In genomic region chr12:107783406-107784376, GRCh38 we compare ENCODE assay signal across 12 cellular contexts. TPM values are rescaled to one million over a fixed set of nuclear protein-coding genes. Genes with fewer than 3 reads are reported as not detected.
DNase-seq lines count a peak whose midpoint lies in the region; ATAC-seq, FAIRE-seq and TF ChIP-seq lines count a peak whose summit lies in the region.
"Had no signal": no experiment of that assay in that cellular context is flagged by ENCODE, and none has a peak within 500 bp of the region (broad histone marks: within the 10 kb centered on the region; RNA-seq: fewer than 3 reads in every experiment).

No MANE protein-coding gene starts in this region.

- no peak for TF ChIP-seq RAD21 in GM12878 (IDR thresholded peaks at IDR 0.05; ENCODE audit: insufficient read depth, low read depth, low read length)

- no peaks in the 10 kb centered on the region for H3K36me3 ChIP-seq in GM12878 (ENCODE audit: control insufficient read depth in 2 of 2, insufficient read depth in 2 of 2, low read length in 1 of 2)
- H3K36me3 ChIP-seq in tibial nerve, result no peaks in the 10 kb centered on the region

- no peak overlapping the region for H3K27ac Mint-ChIP-seq in activated naive CD4-positive, alpha-beta T cell treated with anti-CD3 and anti-CD28 coated beads, Interleukin-2, amount 50 U/mL, for 72 hours

- POLR2A ChIA-PET in GM12878 (lab: Charles Lee), result no interaction called here

- no peaks in the 10 kb centered on the region for H3K79me2 ChIP-seq in GM12878 (ENCODE audit: control insufficient read depth, insufficient read depth, low read length)

- DNase-seq in GM12878 (ENCODE audit: low read depth, low spot score), result no peak
- DNase-seq in ureter (ENCODE audit: low spot score), result no peak
- DNase-seq in tibial nerve (ENCODE audit: low spot score in 2 of 2), result no peak
- no peak for DNase-seq in activated naive CD4-positive, alpha-beta T cell treated with anti-CD3 and anti-CD28 coated beads, Interleukin-2, amount 50 U/mL, for 72 hours (ENCODE audit: low spot score in 2 of 2)
- DNase-seq in NCI-H1417 treated with DMSO at 0.1 percent for 48 hours (lab: John Stamatoyannopoulos, UW), result no peak
- DNase-seq: DMS153, erythroblast had no signal

- no peaks in the 10 kb centered on the region for H3K36me3 Mint-ChIP-seq in activated naive CD4-positive, alpha-beta T cell treated with anti-CD3 and anti-CD28 coated beads, Interleukin-2, amount 50 U/mL, for 72 hours

- no peak overlapping the region for H3K9ac ChIP-seq in GM12878 (ENCODE audit: control insufficient read depth, insufficient read depth, low read length)

- no TSS peak for BruUV-seq in GM12878 (replicated peaks; lab: Mats Ljungman, UMichigan)

- H3K9me3 Mint-ChIP-seq in activated naive CD4-positive, alpha-beta T cell treated with anti-CD3 and anti-CD28 coated beads, Interleukin-2, amount 50 U/mL, for 72 hours, result no peaks in the 10 kb centered on the region

- in situ Hi-C loops in GM12878 (cut with MboI), result no loop called here

- TF ChIP-seq CTCF in GM12878 (IDR thresholded peaks at IDR 0.05 in 2 of 3, conservative IDR thresholded peaks at IDR 0.05 in 1 of 3; ENCODE audit: control insufficient read depth in 2 of 3, extremely low read depth in 1 of 3, insufficient read depth in 1 of 3, low read depth in 3 of 3, low read length in 3 of 3), result no peak
- TF ChIP-seq CTCF in tibial nerve (IDR thresholded peaks at IDR 0.05), result no peak

- no peaks in the 10 kb centered on the region; a peak in 1 of 4 replicates for H3K27me3 ChIP-seq in GM12878 (replicated peaks in 1 of 2; ENCODE audit: control insufficient read depth in 2 of 2, insufficient read depth in 2 of 2, low read length in 1 of 2)
- peaks cover 0 to 2% of the 10 kb centered on the region in 2 donors for H3K27me3 ChIP-seq in tibial nerve

- no peak overlapping the region for H2AFZ ChIP-seq in GM12878 (ENCODE audit: control insufficient read depth, low read depth, low read length)

- WGBS in GM12878 (ENCODE audit: insufficient coverage, insufficient replicate concordance, low lambda C conversion rate, missing lambda C conversion rate), result 35% methylated on average over 6 of the region's 6 CpGs
- WGBS in tibial nerve, 2 donors, result 79 to 85% methylated on average over 6 of the region's 6 CpGs

- H3K27ac ChIP-seq in GM12878 (ENCODE audit: control insufficient read depth, insufficient read depth) (no peak overlapping the region), tibial nerve (no peak overlapping the region)

- RAD21 ChIA-PET in GM12878 (lab: Charles Lee; ENCODE audit: unreplicated experiment), result no interaction called here

- peak; percentile 56 for ATAC-seq in GM18909 (IDR thresholded peaks at IDR 0.05; ENCODE audit: poor library complexity, unreplicated experiment)
- peak; percentile 62 for ATAC-seq in GM21825 (IDR thresholded peaks at IDR 0.05; ENCODE audit: unreplicated experiment)
- peak; percentile 43 for ATAC-seq in HG03457 (IDR thresholded peaks at IDR 0.05; ENCODE audit: unreplicated experiment)
- ATAC-seq in GM12878, result peak; percentile 69
- no peak for ATAC-seq in activated naive CD4-positive, alpha-beta T cell treated with anti-CD3 and anti-CD28 coated beads, Interleukin-2, amount 50 U/mL, for 72 hours
- ATAC-seq: SK-N-SH treated with all-trans-retinoic acid at 6 μM for 48 hours had no signal

- H4K20me1 ChIP-seq in GM12878 (ENCODE audit: control insufficient read depth, insufficient read depth), result no peaks in the 10 kb centered on the region

- SMC1A ChIA-PET in GM12878 (lab: Charles Lee; ENCODE audit: uncharacterized antibody, unreplicated experiment), result interaction anchor here (1.0 to 2.5 kb wide), 2 partner anchors 17 to 30 kb away, joined by 5 to 7 read pairs; no protein-coding TSS in a partner anchor

- H3K4me1 ChIP-seq in GM12878 (ENCODE audit: control insufficient read depth, insufficient read depth, low read length) (peaks cover 39% of the 10 kb centered on the region), tibial nerve (no peaks in the 10 kb centered on the region)

- CTCF ChIA-PET in GM12878 (lab: Yijun Ruan, JAX), result interaction anchor here (0.6 to 0.9 kb wide), 4 partner anchors 33 to 423 kb away, joined by 3 read pairs; no protein-coding TSS in a partner anchor

- H3K4me2 ChIP-seq in GM12878 (ENCODE audit: control insufficient read depth, insufficient read depth), result peak overlapping the region; percentile 67

- intact Hi-C loops in GM12878 (cut with micrococcal nuclease; ENCODE audit: unreplicated experiment), result loop anchor here (5.0 kb wide), 1 partner anchor 49 kb away; no protein-coding TSS in a partner anchor

- TF ChIP-seq POLR2A in GM12878 (IDR thresholded peaks at IDR 0.05; ENCODE audit: low read depth, low read length), result no peak
- no peak for TF ChIP-seq POLR2A in tibial nerve (IDR thresholded peaks at IDR 0.05)

- FAIRE-seq in GM12878 (lab: Jason Lieb, UNC), result peak; percentile 76

- H3K9me3 ChIP-seq in GM12878 (replicated peaks; ENCODE audit: control insufficient read depth, insufficient read depth, low read length), result no peaks in the 10 kb centered on the region; the same call in 2 of the 3 replicates
- no peaks in the 10 kb centered on the region for H3K9me3 ChIP-seq in tibial nerve

- TF ChIP-seq EP300 in GM12878 (IDR thresholded peaks at IDR 0.05; ENCODE audit: borderline replicate concordance in 1 of 2, control insufficient read depth in 1 of 2, low read depth in 2 of 2, low read length in 2 of 2), result no peak
- TF ChIP-seq EP300 in tibial nerve (IDR thresholded peaks at IDR 0.05), result no peak

- H3K4me3 ChIP-seq in GM12878 (peak overlapping the region; percentile 28; the same call in 1 of the 2 replicates), tibial nerve (no peak overlapping the region)

TF ChIP-seq in GM12878, 131 proteins besides CTCF, POLR2A, EP300 and RAD21 (continues in another document):
- TF ChIP-seq TARDBP (IDR thresholded peaks at IDR 0.05; ENCODE audit: borderline replicate concordance), result no peak
- TF ChIP-seq NFIC (IDR thresholded peaks at IDR 0.05; ENCODE audit: low read depth, low read length), result 0 out of 2 replicates have a peak, but pooled peaks have one; percentile 28
- TF ChIP-seq KDM1A (IDR thresholded peaks at IDR 0.05; ENCODE audit: borderline replicate concordance), result no peak
- TF ChIP-seq RUNX3 (IDR thresholded peaks at IDR 0.05; ENCODE audit: low read length), result peak; percentile 81

RNA-seq across cellular contexts. Expression of gene ASCL4, which starts 9.2 kb away (rescaled TPM):
- not detected in 2 replicates for total RNA-seq in GM12878 (2013; cell fraction: nucleolus; rRNA removed)
- total RNA-seq in GM12878 (2014; rRNA removed), result not detected in 2 replicates
- total RNA-seq in GM12878 (2014; rRNA removed; fragmentation: Illumina TruSeq; extraction: Trizol), result not detected in 2 replicates
- not detected in 2 replicates for total RNA-seq in GM12878 (2021)
- not detected for polyA plus RNA-seq in GM12878 (2011; ENCODE audit: low read depth)
- polyA plus RNA-seq in GM12878 (2011; rRNA removed), result not detected in 2 replicates
- polyA plus RNA-seq in GM12878 (2011; cell fraction: cytosol; rRNA removed), result not detected in 2 replicates
- polyA plus RNA-seq in GM12878 (2011; cell fraction: nucleus; rRNA removed), result not detected in 2 replicates
- not detected in 2 replicates for polyA plus RNA-seq in GM12878 (2012)
- polyA plus RNA-seq in GM12878 (2014; fragmentation: Illumina TruSeq; extraction: Trizol), result not detected in 2 replicates
- not detected for polyA plus RNA-seq in GM12878 (2014; fragmentation: Nextera tagmentation; extraction: Ambion mirVana)
- polyA plus RNA-seq in GM12878 (2014; rRNA removed), result not detected in 2 replicates
- polyA plus RNA-seq in GM12878 (2016; fragmentation: Nextera tagmentation; extraction: Ambion mirVana), result not detected
- polyA minus RNA-seq in GM12878 (2011; rRNA and poly(A)+ RNA removed), result not detected in 2 replicates
- not detected in 2 replicates for polyA minus RNA-seq in GM12878 (2011; cell fraction: cytosol; rRNA and poly(A)+ RNA removed)
- polyA minus RNA-seq in GM12878 (2011; cell fraction: nucleus; rRNA and poly(A)+ RNA removed), result not detected in 2 replicates
- not detected for total RNA-seq in ureter
- under 1 TPM in 2 of 4 donors, not detected in 2; 0.22 to 0.39 TPM for total RNA-seq in tibial nerve
- total RNA-seq in activated naive CD4-positive, alpha-beta T cell treated with anti-CD3 and anti-CD28 coated beads, Interleukin-2, amount 50 U/mL, for 72 hours, result not detected
- polyA plus RNA-seq: neural cell had no signal

RNA-seq across cellular contexts. Expression of gene PRDM4, which starts 22.8 kb away (rescaled TPM):
- total RNA-seq in GM12878 (2013; cell fraction: nucleolus; rRNA removed), result 62.0 and 66.5 TPM in 2 replicates
- total RNA-seq in GM12878 (2014; rRNA removed) (16.9 and 19.9 TPM in 2 replicates), GM12878 (2014; rRNA removed; fragmentation: Illumina TruSeq; extraction: Trizol) (15.0 and 15.4 TPM in 2 replicates), GM12878 (2021) (20.0 and 22.0 TPM in 2 replicates), ureter (34.6 TPM), tibial nerve (10 to 100 TPM; 25.6 to 36.9 (median 34.7) TPM)
- polyA plus RNA-seq in GM12878 (2011; ENCODE audit: low read depth), result 8.6 TPM
- polyA plus RNA-seq in GM12878 (2011; rRNA removed) (18.8 and 22.2 TPM in 2 replicates), GM12878 (2014; fragmentation: Illumina TruSeq; extraction: Trizol) (18.8 and 27.0 TPM in 2 replicates), GM12878 (2014; fragmentation: Nextera tagmentation; extraction: Ambion mirVana) (1 to 10 TPM; 5.1 to 5.9 TPM), GM12878 (2014; rRNA removed) (12.4 and 14.6 TPM in 2 replicates), GM12878 (2016; fragmentation: Nextera tagmentation; extraction: Ambion mirVana) (10 to 100 TPM; 12.2 to 13.9 TPM)
- 17.3 and 18.5 TPM in 2 replicates for polyA plus RNA-seq in GM12878 (2011; cell fraction: cytosol; rRNA removed)
- polyA plus RNA-seq in GM12878 (2011; cell fraction: nucleus; rRNA removed), result 22.2 and 24.6 TPM in 2 replicates
- 8.9 and 9.4 TPM in 2 replicates for polyA plus RNA-seq in GM12878 (2012)
- 22.3 and 28.3 TPM in 2 replicates for polyA minus RNA-seq in GM12878 (2011; rRNA and poly(A)+ RNA removed)
- 9.2 and 15.5 TPM in 2 replicates for polyA minus RNA-seq in GM12878 (2011; cell fraction: cytosol; rRNA and poly(A)+ RNA removed)
- 18.7 and 28.6 TPM in 2 replicates for polyA minus RNA-seq in GM12878 (2011; cell fraction: nucleus; rRNA and poly(A)+ RNA removed)
- total RNA-seq in activated naive CD4-positive, alpha-beta T cell treated with anti-CD3 and anti-CD28 coated beads, Interleukin-2, amount 50 U/mL, for 72 hours, result 10 to 100 TPM; 20.9 to 25.8 TPM

Comparison
In these comparisons a context has a peak if more than half of its experiments do, and no peak if none do; other contexts are left out.
1. ATAC-seq: peak in GM18909 (single experiment), GM21825 (single experiment), HG03457 (single experiment) and GM12878 (single experiment); none in activated naive CD4-positive, alpha-beta T cell treated with anti-CD3 and anti-CD28 coated beads, Interleukin-2, amount 50 U/mL, for 72 hours (0 of 2).